Comparison of ENCODE assay signal across 8 cellular contexts in genomic region chr12:83016226-83016835, GRCh38.
DNase-seq lines count a peak whose midpoint lies in the region; ATAC-seq and TF ChIP-seq lines count a peak whose summit lies in the region.

No MANE protein-coding gene starts in this region.

- in situ Hi-C loops in GM23248 (cut with MboI) = loop anchor here (25.0 kb wide), 1 partner anchor 1821 kb away; no protein-coding TSS in a partner anchor

- H3K4me2 ChIP-seq in GM23248 (ENCODE audit: unreplicated experiment) = peak overlapping the region; percentile 86
- H3K4me2 ChIP-seq in smooth muscle cell = peak overlapping the region; percentile 38

- peak overlapping the region; percentile 45 for H3K9ac ChIP-seq in GM23248
- no peak overlapping the region for H3K9ac ChIP-seq in smooth muscle cell (ENCODE audit: low read depth)

- H4K20me1 ChIP-seq in GM23248 (ENCODE audit: insufficient read depth) (no peaks in the 10 kb centered on the region), smooth muscle cell (ENCODE audit: low read depth) (no peaks in the 10 kb centered on the region)

- 0% methylated on average over 1 of the region's 1 CpG for WGBS in GM23248 (ENCODE audit: low coverage in 1 of 2, low lambda C conversion rate in 2 of 2, missing lambda C conversion rate in 2 of 2), 2 experiments
- WGBS in right cardiac atrium = 31% methylated on average over 1 of the region's 1 CpG
- WGBS in smooth muscle cell (ENCODE audit: low lambda C conversion rate) = 4% methylated on average over 1 of the region's 1 CpG

- no peak overlapping the region; the same call in 1 of the 2 replicates for H3K27ac ChIP-seq in GM23248
- H3K27ac ChIP-seq in right cardiac atrium (ENCODE audit: low read length) = no peak overlapping the region
- H3K27ac ChIP-seq in smooth muscle cell (ENCODE audit: low read depth) = peak overlapping the region; percentile 17

- DNase-seq in GM23248 (peak; percentile 96), amniotic epithelial cell (ENCODE audit: low read depth) (peak; percentile 97), right cardiac atrium (no peak), smooth muscle cell (lab: John Stamatoyannopoulos, UW; ENCODE audit: unreplicated experiment) (no peak), NCI-H82 (lab: John Stamatoyannopoulos, UW) (no peak), HCEC 1CT (no peak)
- no peak for DNase-seq in NK-92 treated with Interleukin-12 subunit alpha and Interleukin-12 subunit beta, amount 100 ng/mL, for 24 hours (lab: John Stamatoyannopoulos, UW)

- H3K9me2 ChIP-seq in GM23248 (ENCODE audit: insufficient read depth) = no peaks in the 10 kb centered on the region

- H3K36me3 ChIP-seq in GM23248 (ENCODE audit: low read depth) = no peaks in the 10 kb centered on the region
- no peaks in the 10 kb centered on the region for H3K36me3 ChIP-seq in smooth muscle cell (ENCODE audit: low read depth)

- peak; percentile 50 to 86 for ATAC-seq in right cardiac atrium
- no peak for ATAC-seq in GM19467 (IDR thresholded peaks at IDR 0.05; ENCODE audit: unreplicated experiment)

- H3K4me1 ChIP-seq in GM23248 (ENCODE audit: insufficient read depth) = peaks cover 6% of the 10 kb centered on the region; the same call in 1 of the 2 replicates
- H3K4me1 ChIP-seq in right cardiac atrium (ENCODE audit: control insufficient read depth, insufficient read depth, low read length) = peaks cover 4% of the 10 kb centered on the region
- peaks cover 28% of the 10 kb centered on the region for H3K4me1 ChIP-seq in smooth muscle cell (ENCODE audit: low read depth)

- H2AFZ ChIP-seq in GM23248 = peak overlapping the region; percentile 65
- H2AFZ ChIP-seq in smooth muscle cell (ENCODE audit: low read depth) = no peak overlapping the region

- TF ChIP-seq CTCF in smooth muscle cell (IDR thresholded peaks at IDR 0.05; ENCODE audit: borderline replicate concordance, insufficient read depth, poor library complexity, severe bottlenecking) = no peak

- intact Hi-C loops in right cardiac atrium (cut with DNase I) = no loop called here

- H3F3A ChIP-seq in GM23248 (ENCODE audit: insufficient read depth) = peaks cover 17% of the 10 kb centered on the region
- H3F3A ChIP-seq in smooth muscle cell (ENCODE audit: low read depth) = peaks cover 13% of the 10 kb centered on the region

- H3K79me2 ChIP-seq in GM23248 (ENCODE audit: insufficient read depth) (no peaks in the 10 kb centered on the region), smooth muscle cell (ENCODE audit: low read depth) (no peaks in the 10 kb centered on the region)

- H3K9me3 ChIP-seq in GM23248 (ENCODE audit: low read depth) (no peaks in the 10 kb centered on the region), right cardiac atrium (ENCODE audit: control insufficient read depth, low read length) (no peaks in the 10 kb centered on the region), smooth muscle cell (replicated peaks; ENCODE audit: low read depth) (no peaks in the 10 kb centered on the region)

- H3K4me3 ChIP-seq in GM23248 = peak overlapping the region; percentile 71
- H3K4me3 ChIP-seq in right cardiac atrium (ENCODE audit: low read length) = peak overlapping the region; percentile 31
- H3K4me3 ChIP-seq in smooth muscle cell = no peak overlapping the region

- H3K27me3 ChIP-seq in GM23248 (replicated peaks; ENCODE audit: insufficient read depth) = no peaks in the 10 kb centered on the region
- no peaks in the 10 kb centered on the region for H3K27me3 ChIP-seq in right cardiac atrium (ENCODE audit: control insufficient read depth, insufficient read depth)
- no peaks in the 10 kb centered on the region for H3K27me3 ChIP-seq in smooth muscle cell (ENCODE audit: low read depth)

Comparison
In these comparisons a context has a peak if more than half of its experiments do, and no peak if none do; other contexts are left out.
1. DNase-seq: peak in GM23248 (single experiment) and amniotic epithelial cell (single experiment); none in right cardiac atrium (0 of 3), smooth muscle cell (single experiment), NCI-H82 (single experiment), HCEC 1CT (single experiment) and NK-92 treated with Interleukin-12 subunit alpha and Interleukin-12 subunit beta, amount 100 ng/mL, for 24 hours (single experiment).